8 cellular contexts compared by ENCODE assay signal in genomic region chr18:31722369-31722957, GRCh38. TPM values are rescaled to one million over a fixed set of nuclear protein-coding genes. Genes with fewer than 3 reads are reported as not detected.
A peak's percentile ranks its signal among the peaks of the same experiment; 100 is the strongest.
DNase-seq lines count a peak whose midpoint lies in the region; ATAC-seq and TF ChIP-seq lines count a peak whose summit lies in the region.

No MANE protein-coding gene starts in this region.

- CTCF ChIA-PET in Panc1 (lab: Charles Lee): interaction anchor here (1.1 to 1.2 kb wide), 3 partner anchors 14 to 170 kb away, joined by 3 to 4 read pairs (median 3); no protein-coding TSS in a partner anchor

- in situ Hi-C loops in Panc1 (cut with HindIII; ENCODE audit: low pct_unique_long_range_greater_than_20kb, low sequenced_read_pairs): no loop called here

- H3K36me3 ChIP-seq in Panc1 (ENCODE audit: control insufficient read depth, insufficient read depth, low read length) (no peaks in the 10 kb centered on the region), thoracic aorta (no peaks in the 10 kb centered on the region)

- no TSS peak for BruUV-seq in Panc1 (replicated peaks; lab: Mats Ljungman, UMichigan)

- H3K27ac ChIP-seq in Panc1 (ENCODE audit: low read length): no peak overlapping the region
- H3K27ac ChIP-seq in thoracic aorta: no peak overlapping the region

- ATAC-seq in GM21737 (IDR thresholded peaks at IDR 0.05; ENCODE audit: unreplicated experiment): peak; percentile 79
- peak; percentile 98 for ATAC-seq in Panc1
- ATAC-seq in omental fat pad (ENCODE audit: low FRiP score): peak; percentile 73
- peak; percentile 72 for ATAC-seq in thoracic aorta (ENCODE audit: insufficient number of reproducible peaks, low FRiP score, low read depth)

- H3K27me3 Mint-ChIP-seq in activated T-helper 1 cell treated with anti-CD3 and anti-CD28 coated beads, Interleukin-12 subunit alpha, Interleukin-12 subunit beta, Interleukin-2, Interleukin-4 antibody, amounts not matched to agents 30 ng/mL and 10 ng/mL and 1 ng/mL, durations not matched to agents 14 hours and 24 hours and 36 hours (ENCODE audit: insufficient read depth): peaks cover 21% of the 10 kb centered on the region

- TF ChIP-seq CTCF in Panc1 (IDR thresholded peaks at IDR 0.05) (peak; percentile 83), foreskin fibroblast (IDR thresholded peaks at IDR 0.05; ENCODE audit: low read depth, low read length) (peak; percentile 87), omental fat pad (IDR thresholded peaks at IDR 0.05) (peak in 2 of 3 donors; percentile 5 to 35), thoracic aorta (IDR thresholded peaks at IDR 0.05) (peak; percentile 78)

- DNase-seq in ELR (ENCODE audit: low read depth) (peak; percentile 58), Panc1 (ENCODE audit: low read depth, low spot score) (peak; percentile 62), foreskin fibroblast (peak; percentile 18 to 75), omental fat pad (ENCODE audit: low spot score) (peak; percentile 90), thoracic aorta (ENCODE audit: low spot score) (peak; percentile 40)
- peak; percentile 72 for DNase-seq in Jurkat, Clone E6-1 (ENCODE audit: low read depth, low spot score)
- DNase-seq in activated T-helper 1 cell treated with anti-CD3 and anti-CD28 coated beads, Interleukin-12 subunit alpha, Interleukin-12 subunit beta, Interleukin-2, Interleukin-4 antibody, amounts not matched to agents 30 ng/mL and 10 ng/mL and 1 ng/mL, durations not matched to agents 14 hours and 24 hours and 36 hours (ENCODE audit: low spot score): peak; percentile 50

- no peaks in the 10 kb centered on the region for H3K36me3 Mint-ChIP-seq in activated T-helper 1 cell treated with anti-CD3 and anti-CD28 coated beads, Interleukin-12 subunit alpha, Interleukin-12 subunit beta, Interleukin-2, Interleukin-4 antibody, amounts not matched to agents 30 ng/mL and 10 ng/mL and 1 ng/mL, durations not matched to agents 14 hours and 24 hours and 36 hours (ENCODE audit: low read depth)

- H3K9me3 Mint-ChIP-seq in activated T-helper 1 cell treated with anti-CD3 and anti-CD28 coated beads, Interleukin-12 subunit alpha, Interleukin-12 subunit beta, Interleukin-2, Interleukin-4 antibody, amounts not matched to agents 30 ng/mL and 10 ng/mL and 1 ng/mL, durations not matched to agents 14 hours and 24 hours and 36 hours: peaks cover 7% of the 10 kb centered on the region

- H3K4me1 Mint-ChIP-seq in activated T-helper 1 cell treated with anti-CD3 and anti-CD28 coated beads, Interleukin-12 subunit alpha, Interleukin-12 subunit beta, Interleukin-2, Interleukin-4 antibody, amounts not matched to agents 30 ng/mL and 10 ng/mL and 1 ng/mL, durations not matched to agents 14 hours and 24 hours and 36 hours (ENCODE audit: low read depth): peaks cover 6% of the 10 kb centered on the region

- H3K9me3 ChIP-seq in Panc1 (ENCODE audit: control insufficient read depth, insufficient read depth, low read depth, low read length) (no peaks in the 10 kb centered on the region), thoracic aorta (no peaks in the 10 kb centered on the region)

- POLR2A ChIA-PET in Panc1 (lab: Charles Lee): interaction anchor here (0.6 kb wide), 1 partner anchor 656 kb away, joined by 3 read pairs; no protein-coding TSS in a partner anchor

- no peak overlapping the region for H3K4me3 Mint-ChIP-seq in activated T-helper 1 cell treated with anti-CD3 and anti-CD28 coated beads, Interleukin-12 subunit alpha, Interleukin-12 subunit beta, Interleukin-2, Interleukin-4 antibody, amounts not matched to agents 30 ng/mL and 10 ng/mL and 1 ng/mL, durations not matched to agents 14 hours and 24 hours and 36 hours

- H3K27ac Mint-ChIP-seq in activated T-helper 1 cell treated with anti-CD3 and anti-CD28 coated beads, Interleukin-12 subunit alpha, Interleukin-12 subunit beta, Interleukin-2, Interleukin-4 antibody, amounts not matched to agents 30 ng/mL and 10 ng/mL and 1 ng/mL, durations not matched to agents 14 hours and 24 hours and 36 hours: no peak overlapping the region

- H3K27me3 ChIP-seq in Panc1 (ENCODE audit: control insufficient read depth, insufficient read depth, low read length): no peaks in the 10 kb centered on the region
- peaks cover 1% of the 10 kb centered on the region for H3K27me3 ChIP-seq in thoracic aorta (replicated peaks; ENCODE audit: insufficient read depth)

- no peak overlapping the region for H3K4me3 ChIP-seq in Jurkat, Clone E6-1 (ENCODE audit: low read length)
- no peak overlapping the region for H3K4me3 ChIP-seq in Panc1 (ENCODE audit: low read depth in 2 of 2, low read length in 2 of 2)
- H3K4me3 ChIP-seq in foreskin fibroblast (ENCODE audit: low read depth in 1 of 2, low read length in 2 of 2): no peak overlapping the region
- H3K4me3 ChIP-seq in thoracic aorta: no peak overlapping the region

- intact Hi-C loops in Panc1 (cut with micrococcal nuclease; ENCODE audit: unreplicated experiment): loop anchor here (1.0 kb wide), 1 partner anchor 166 kb away; no protein-coding TSS in a partner anchor
- intact Hi-C loops in activated T-helper 1 cell treated with anti-CD3 and anti-CD28 coated beads, Interleukin-12 subunit alpha, Interleukin-12 subunit beta, Interleukin-2, Interleukin-4 antibody, amounts not matched to agents 30 ng/mL and 10 ng/mL and 1 ng/mL, durations not matched to agents 14 hours and 24 hours and 36 hours (cut with micrococcal nuclease): loop anchor here (1.0 kb wide), 2 partner anchors 112 to 166 kb away; no protein-coding TSS in a partner anchor

- H3K4me1 ChIP-seq in Panc1 (ENCODE audit: control insufficient read depth, insufficient read depth, low read length) (no peaks in the 10 kb centered on the region; the same call in 1 of the 2 replicates), thoracic aorta (ENCODE audit: control insufficient read depth in 1 of 2, low read depth in 2 of 2) (peaks cover 0 to 15% of the 10 kb centered on the region in 2 donors)

RNA-seq across cellular contexts. Expression of gene B4GALT6, which starts 38.1 kb away (rescaled TPM):
- polyA plus RNA-seq in Jurkat, Clone E6-1 (2012; ENCODE audit: insufficient read depth, insufficient read length): 21.2 TPM
- total RNA-seq in Panc1 (2021; ENCODE audit: unreplicated experiment) (36.3 TPM), omental fat pad (1 to 10 TPM; 3.0 to 6.5 (median 4.9) TPM), thoracic aorta (1 to 10 TPM in 1 of 2 donors, under 1 TPM in 1; 0.95 to 3.0 TPM)
- 12.5 TPM for polyA plus RNA-seq in Panc1 (2012; ENCODE audit: insufficient read length)
- total RNA-seq in activated T-helper 1 cell treated with anti-CD3 and anti-CD28 coated beads, Interleukin-12 subunit alpha, Interleukin-12 subunit beta, Interleukin-2, Interleukin-4 antibody, amounts not matched to agents 30 ng/mL and 10 ng/mL and 1 ng/mL, durations not matched to agents 14 hours and 24 hours and 36 hours: 1.8 and 3.0 TPM in 2 replicates

RNA-seq across cellular contexts. Expression of gene SLC25A52, which starts 38.2 kb away (rescaled TPM):
- polyA plus RNA-seq in Jurkat, Clone E6-1 (2012; ENCODE audit: insufficient read depth, insufficient read length): not detected
- total RNA-seq in Panc1 (2021; ENCODE audit: unreplicated experiment) (not detected), omental fat pad (not detected), thoracic aorta (not detected)
- polyA plus RNA-seq in Panc1 (2012; ENCODE audit: insufficient read length): not detected
- total RNA-seq in activated T-helper 1 cell treated with anti-CD3 and anti-CD28 coated beads, Interleukin-12 subunit alpha, Interleukin-12 subunit beta, Interleukin-2, Interleukin-4 antibody, amounts not matched to agents 30 ng/mL and 10 ng/mL and 1 ng/mL, durations not matched to agents 14 hours and 24 hours and 36 hours: not detected in 2 replicates

Comparison
In these comparisons a context has a peak if more than half of its experiments do, and no peak if none do; other contexts are left out.
1. DNase-seq: peak in every context shown above with its lines; median percentile 90 in omental fat pad; 72 in Jurkat, Clone E6-1; 62 in Panc1; 58 in ELR; 50 in activated T-helper 1 cell treated with anti-CD3 and anti-CD28 coated beads, Interleukin-12 subunit alpha, Interleukin-12 subunit beta, Interleukin-2, Interleukin-4 antibody, amounts not matched to agents 30 ng/mL and 10 ng/mL and 1 ng/mL, durations not matched to agents 14 hours and 24 hours and 36 hours; 46 in foreskin fibroblast; 40 in thoracic aorta.
2. CTCF ChIP-seq: peak in every context shown above with its lines; median percentile 87 in foreskin fibroblast; 83 in Panc1; 78 in thoracic aorta; 20 in omental fat pad.